In genomic region chr12:79434561-79434960, GRCh38 we compare ENCODE assay signal across 26 cellular contexts.
"Had no signal": no experiment of that assay in that cellular context is flagged by ENCODE, and none has a peak within 500 bp of the region (broad histone marks: within the 10 kb centered on the region; RNA-seq: fewer than 3 reads in every experiment).

No MANE protein-coding gene starts in this region.

- H3K4me3 ChIP-seq: stomach, suprapubic skin, testis, thoracic aorta, thyroid gland, tibial artery, tibial nerve, transverse colon, upper lobe of left lung, upper lobe of right lung, uterus had no signal

- H3K27me3 ChIP-seq: stomach, suprapubic skin, testis, thyroid gland, tibial artery, tibial nerve, transverse colon, upper lobe of left lung, upper lobe of right lung, uterus had no signal

- H3K9me3 ChIP-seq: stomach, suprapubic skin, testis, thoracic aorta, thyroid gland, tibial artery, tibial nerve, transverse colon, upper lobe of left lung, upper lobe of right lung, uterus had no signal

- H3K27ac ChIP-seq: suprapubic skin, testis, thoracic aorta, thyroid gland, tibial artery, tibial nerve, transverse colon, upper lobe of left lung, upper lobe of right lung had no signal

- DNase-seq: stimulated activated CD4-positive, alpha-beta T cell treated with anti-CD3 and anti-CD28 coated beads, Interleukin-2, amount 100 ng/mL, for 48 hours; stimulated activated CD4-positive, alpha-beta T cell treated with anti-CD3 and anti-CD28 coated beads, Interleukin-4, amount 100 ng/mL, for 1 hour; stimulated activated CD4-positive, alpha-beta T cell treated with anti-CD3 and anti-CD28 coated beads, Interleukin-4, amount 100 ng/mL, for 24 hours; stimulated activated CD4-positive, alpha-beta T cell treated with anti-CD3 and anti-CD28 coated beads, Interleukin-4, amount 100 ng/mL, for 4 hours; stimulated activated CD8-positive, alpha-beta memory T cell treated with anti-CD3 and anti-CD28 coated beads, Interleukin-4, amount 100 ng/mL, for 48 hours; stimulated activated naive B cell treated with anti-CD40 and anti-IgM and Interleukin-4, amounts not matched to agents 10 μg/mL and 1 μg/mL and 100 μg/mL, for 72 hours; stimulated activated naive CD4-positive, alpha-beta T cell; stimulated activated naive CD4-positive, alpha-beta T cell treated with Interleukin-2 at 50 U/mL for 16 hours; stimulated activated naive CD8-positive, alpha-beta T cell treated with anti-CD3 and anti-CD28 coated beads, Interleukin-15, amount 100 ng/mL, for 72 hours; stimulated activated naive CD8-positive, alpha-beta T cell treated with anti-CD3 and anti-CD28 coated beads, Interleukin-15, Interleukin-2, amounts not matched to agents 100 U/mL and 50 U/mL, for 24 hours; stomach; substantia nigra; testis; thyroid gland; tibial artery; transverse colon; trophoblast cell; upper lobe of left lung; upper lobe of right lung; uterus had no signal

- H3K36me3 ChIP-seq: stomach, suprapubic skin, thoracic aorta, thyroid gland, tibial artery, tibial nerve, transverse colon, upper lobe of left lung, upper lobe of right lung, uterus had no signal

- FAIRE-seq: urothelium cell line had no signal

- H3K4me1 ChIP-seq: suprapubic skin, testis, thyroid gland, tibial artery, tibial nerve, upper lobe of left lung, upper lobe of right lung had no signal

- ATAC-seq: stimulated activated effector memory CD8-positive, alpha-beta T cell treated with anti-CD3 and anti-CD28 coated beads, Interleukin-12 subunit alpha, Interleukin-12 subunit beta, amount 100 ng/mL, for 72 hours; stimulated activated memory B cell treated with anti-CD40 and anti-IgM and Interleukin-4, amounts not matched to agents 10 μg/mL and 1 μg/mL and 100 μg/mL, for 72 hours; stimulated activated naive B cell treated with anti-CD40 and anti-IgM and Interleukin-4, amounts not matched to agents 10 μg/mL and 1 μg/mL and 100 μg/mL, for 72 hours; stimulated activated naive CD8-positive, alpha-beta T cell treated with anti-CD3 and anti-CD28 coated beads, Interleukin-15, amount 100 ng/mL, for 72 hours; stimulated activated naive CD8-positive, alpha-beta T cell treated with anti-CD3 and anti-CD28 coated beads, Interleukin-15, Interleukin-2, amounts not matched to agents 100 U/mL and 50 U/mL, for 24 hours; upper lobe of right lung had no signal
